ENCODE assay signal across 8 cellular contexts in the genomic region with DNA sequence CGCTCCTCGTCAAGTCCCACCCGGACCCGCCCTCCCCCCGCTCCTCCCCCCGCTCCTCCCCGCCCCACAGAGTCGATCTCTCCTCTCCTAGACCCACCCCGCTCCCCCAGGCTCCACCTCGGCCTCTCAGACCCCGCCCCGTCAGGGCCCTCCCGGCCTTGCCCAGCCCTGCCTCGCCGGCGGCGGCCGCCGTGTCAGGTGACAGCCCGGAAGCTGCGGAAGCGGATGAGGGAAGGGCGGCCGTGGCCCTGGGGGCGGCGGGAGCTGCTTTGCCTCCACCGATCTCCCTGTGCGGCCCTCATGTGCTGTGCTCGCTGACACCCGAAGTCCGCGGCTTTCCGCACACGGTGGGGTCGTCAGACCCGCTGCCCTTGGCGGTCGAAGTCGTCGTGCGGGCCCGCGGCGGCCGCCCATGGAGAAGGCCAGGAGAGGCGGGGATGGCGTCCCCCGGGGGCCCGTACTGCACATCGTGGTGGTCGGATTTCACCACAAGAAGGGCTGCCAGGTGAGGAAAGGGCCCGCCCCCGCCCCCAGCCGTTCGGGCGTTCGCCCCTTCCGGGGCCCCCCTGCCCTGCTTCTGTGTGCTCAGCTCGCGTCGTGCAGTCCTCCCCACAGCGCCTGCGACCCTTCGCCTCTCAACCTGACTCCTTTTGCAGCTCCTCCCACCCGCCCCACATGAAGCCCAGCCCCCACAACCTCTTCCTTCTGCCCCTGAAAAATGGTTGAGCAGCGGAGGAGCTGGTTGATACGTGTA. TPM values are rescaled to one million over a fixed set of nuclear protein-coding genes. Genes with fewer than 3 reads are reported as not detected.
A peak's percentile ranks its signal among the peaks of the same experiment; 100 is the strongest.
DNase-seq lines count a peak whose midpoint lies in the region; ATAC-seq and TF ChIP-seq lines count a peak whose summit lies in the region.

Gene AVL9, plus strand, starts transcription at position 192 of the 754 bp plus-strand sequence. Its CDS starts 221 bp downstream, at position 413.

- ATAC-seq in GM18499 (IDR thresholded peaks at IDR 0.05; ENCODE audit: insufficient read depth, unreplicated experiment), result peak; percentile 63
- peak; percentile 87 for ATAC-seq in HG02938 (IDR thresholded peaks at IDR 0.05; ENCODE audit: unreplicated experiment)
- peak; percentile 96 for ATAC-seq in T-helper 17 cell

- H3K27me3 Mint-ChIP-seq in T-helper 17 cell, result no peaks in the 10 kb centered on the region

- intact Hi-C loops in left ventricle myocardium inferior (cut with micrococcal nuclease), result loop anchor here (10.0 kb wide), 1 partner anchor 89 kb away; no protein-coding TSS in a partner anchor
- intact Hi-C loops in prostate gland (cut with DNase I), result no loop called here

- peak within 1 kb of the TSS; percentile 98 for H3K27ac ChIP-seq in left ventricle myocardium inferior (replicated peaks)
- H3K27ac ChIP-seq in prostate gland, result peak within 1 kb of the TSS; percentile 94 to 96

- peak; percentile 76 for TF ChIP-seq POLR2A in prostate gland (IDR thresholded peaks at IDR 0.05)

- peaks cover 30% of the 10 kb centered on the region for H3K4me1 Mint-ChIP-seq in T-helper 17 cell

- H3K36me3 ChIP-seq in left ventricle myocardium inferior (no peaks in the 10 kb centered on the region), prostate gland (no peaks in the 10 kb centered on the region)

- H3K4me1 ChIP-seq in left ventricle myocardium inferior (peaks cover 38% of the 10 kb centered on the region), prostate gland (replicated peaks) (no peaks in the 10 kb centered on the region)

- peak within 1 kb of the TSS; percentile 92 for H3K27ac Mint-ChIP-seq in T-helper 17 cell

- peak within 1 kb of the TSS; percentile 96 for H3K4me3 Mint-ChIP-seq in T-helper 17 cell

- WGBS in prostate gland, result 0% methylated on average over 43 of the region's 67 CpGs

- DNase-seq in NCI-H1694 treated with DMSO at 0.1 percent for 48 hours (lab: John Stamatoyannopoulos, UW) (peak; percentile 86), T-helper 17 cell (peak; percentile 99), amygdala (lab: John Stamatoyannopoulos, UW) (peak; percentile 54 to 100 (median 95)), left ventricle myocardium inferior (peak; percentile 99), prostate gland (ENCODE audit: low spot score) (peak; percentile 98), ureter (ENCODE audit: low spot score) (peak; percentile 99)

- TF ChIP-seq CTCF in left ventricle myocardium inferior (IDR thresholded peaks at IDR 0.05; ENCODE audit: borderline replicate concordance) (no peak), prostate gland (IDR thresholded peaks at IDR 0.05) (no peak)

- peak within 1 kb of the TSS; percentile 99 for H3K4me3 ChIP-seq in left ventricle myocardium inferior
- H3K4me3 ChIP-seq in prostate gland, result peak within 1 kb of the TSS; percentile 97 to 98

- no peaks in the 10 kb centered on the region for H3K9me3 ChIP-seq in T-helper 17 cell (ENCODE audit: control insufficient read depth, low read length, poor library complexity, severe bottlenecking)
- H3K9me3 ChIP-seq in left ventricle myocardium inferior (replicated peaks), result peaks cover 5% of the 10 kb centered on the region
- no peaks in the 10 kb centered on the region for H3K9me3 ChIP-seq in prostate gland

- H3K36me3 Mint-ChIP-seq in T-helper 17 cell (ENCODE audit: low read depth), result no peaks in the 10 kb centered on the region

- H3K27me3 ChIP-seq in left ventricle myocardium inferior (ENCODE audit: low read depth) (no peaks in the 10 kb centered on the region), prostate gland (replicated peaks; ENCODE audit: insufficient read depth) (no peaks in the 10 kb centered on the region)

RNA-seq across cellular contexts. Expression of gene AVL9, which starts in this region (rescaled TPM):
- total RNA-seq in T-helper 17 cell (10 to 100 TPM; 26.1 to 28.1 TPM), left ventricle myocardium inferior (11.8 TPM), prostate gland (10 to 100 TPM; 21.9 to 27.8 TPM), ureter (61.2 TPM)

Comparison
In these comparisons a context has a peak if more than half of its experiments do, and no peak if none do; other contexts are left out.
1. Peak in every context shown above with its lines: DNase-seq, ATAC-seq, H3K4me3 ChIP-seq and H3K27ac ChIP-seq.